Comparison of ENCODE assay signal across 8 cellular contexts in the genomic region with DNA sequence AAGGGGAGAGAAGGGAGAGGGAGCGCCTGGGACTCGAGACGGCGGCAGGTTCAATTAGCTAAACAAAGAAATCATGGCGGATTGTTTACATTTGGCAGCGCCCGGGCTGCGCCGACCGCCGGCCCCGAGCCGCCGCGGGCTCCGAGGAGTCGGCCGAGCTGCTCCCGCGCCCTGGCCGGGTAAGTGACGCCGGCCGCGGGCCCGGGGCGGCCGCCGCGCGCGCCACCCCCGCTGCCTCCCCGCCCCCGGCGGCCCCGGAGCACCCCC.
DNase-seq lines count a peak whose midpoint lies in the region; ATAC-seq and TF ChIP-seq lines count a peak whose summit lies in the region.

No MANE protein-coding gene starts in this region.

- peaks cover 11% of the 10 kb centered on the region for H3K27me3 ChIP-seq in BJ (ENCODE audit: control insufficient read depth, insufficient read depth, low read length)

- DNase-seq in BJ (ENCODE audit: low read depth) (no peak), GM20000 (ENCODE audit: low spot score) (peak; percentile 47), NCI-H2227 (lab: John Stamatoyannopoulos, UW; ENCODE audit: unreplicated experiment) (peak; percentile 80), caudate nucleus (lab: John Stamatoyannopoulos, UW) (peak in 8 of 61 donors; percentile 45 to 80 (median 56)), medulla oblongata (ENCODE audit: extremely low spot score) (no peak)
- no peak for DNase-seq in activated CD4-positive, CD25-positive, alpha-beta regulatory T cell treated with anti-CD3 and anti-CD28 coated beads, Interleukin-2, amount 50 U/mL, for 72 hours

- H3K27ac Mint-ChIP-seq in nephron: peak overlapping the region; percentile 91 to 95 (median 91)

- H3K4me3 ChIP-seq in BJ (ENCODE audit: low read depth, low read length): peak overlapping the region; percentile 42

- ATAC-seq in activated CD4-positive, CD25-positive, alpha-beta regulatory T cell treated with anti-CD3 and anti-CD28 coated beads, Interleukin-2, amount 50 U/mL, for 24 hours: no peak

- peak overlapping the region; percentile 97 for H3K27ac ChIP-seq in caudate nucleus (ENCODE audit: low read depth, low read length)

- H3K36me3 ChIP-seq in BJ (ENCODE audit: control insufficient read depth, insufficient read depth, low read length): no peaks in the 10 kb centered on the region

- CTCF ChIA-PET in BJ (lab: Yijun Ruan, JAX): interaction anchor here (0.7 kb wide), 1 partner anchor 11 kb away, joined by 3 read pairs; no protein-coding TSS in a partner anchor

- TF ChIP-seq CTCF in BJ (IDR thresholded peaks at IDR 0.05; ENCODE audit: insufficient read depth, low read depth, low read length) (no peak), GM20000 (IDR thresholded peaks at IDR 0.05; ENCODE audit: extremely low read depth, missing control alignments) (no peak), nephron (IDR thresholded peaks at IDR 0.05; ENCODE audit: unreplicated experiment in 3 of 3) (no peak)

- H3K9me3 Mint-ChIP-seq in nephron: no peaks in the 10 kb centered on the region

- POLR2A ChIA-PET in BJ (lab: Charles Lee): no interaction called here

- no peaks in the 10 kb centered on the region for H3K27me3 Mint-ChIP-seq in nephron (ENCODE audit: low read depth)

- peak overlapping the region; percentile 89 to 96 (median 93) for H3K4me3 Mint-ChIP-seq in nephron

- H3K4me1 Mint-ChIP-seq in nephron: peaks cover 9% of the 10 kb centered on the region

- no peaks in the 10 kb centered on the region for H3K36me3 Mint-ChIP-seq in nephron (ENCODE audit: low read depth)

Comparison
In these comparisons a context has a peak if more than half of its experiments do, and no peak if none do; other contexts are left out.
1. DNase-seq: peak in GM20000 (single experiment) and NCI-H2227 (single experiment); none in BJ (single experiment), medulla oblongata (single experiment) and activated CD4-positive, CD25-positive, alpha-beta regulatory T cell treated with anti-CD3 and anti-CD28 coated beads, Interleukin-2, amount 50 U/mL, for 72 hours (single experiment).